30 cellular contexts compared by ENCODE assay signal in genomic region chr12:108764540-108765288, GRCh38.
"Had no signal": no experiment of that assay in that cellular context is flagged by ENCODE, and none has a peak within 500 bp of the region (broad histone marks: within the 10 kb centered on the region; RNA-seq: fewer than 3 reads in every experiment).

No MANE protein-coding gene starts in this region.

- H3K4me3 Mint-ChIP-seq: activated CD4-positive, alpha-beta memory T cell treated with anti-CD3 and anti-CD28 coated beads, Interleukin-2, amount 10 ng/mL, durations not matched to agents 7 days and 5 days; activated CD4-positive, alpha-beta T cell treated with anti-CD3 and anti-CD28 coated beads, Interleukin-2, amount 10 ng/mL, durations not matched to agents 7 days and 5 days; activated naive CD4-positive, alpha-beta T cell treated with anti-CD3 and anti-CD28 coated beads, Interleukin-2, amount 10 ng/mL, durations not matched to agents 7 days and 5 days; activated naive CD8-positive, alpha-beta T cell treated with anti-CD3 and anti-CD28 coated beads, Interleukin-2, amount 10 ng/mL, durations not matched to agents 7 days and 5 days; activated T-cell treated with anti-CD3 and anti-CD28 coated beads, Interleukin-2, amount 50 U/mL, for 24 hours; activated T-cell treated with anti-CD3 and anti-CD28 coated beads, Interleukin-2, amount 50 U/mL, for 72 hours; brain; T-helper 17 cell; T-helper 2 cell treated with Interferon-gamma antibody and Interleukin-4, amounts not matched to agents 5 μg/mL and 100 μg/mL, for 36 hours had no signal

- ATAC-seq: activated naive CD4-positive, alpha-beta T cell treated with anti-CD3 and anti-CD28 coated beads, Interleukin-2, amount 50 U/mL, for 72 hours; activated T-cell treated with anti-CD3 and anti-CD28 coated beads, Interleukin-2, amount 50 U/mL, for 72 hours; esophagus mucosa; T-helper 17 cell had no signal

- H3K4me1 ChIP-seq: colonic mucosa had no signal

- H3K27me3 ChIP-seq: ascending aorta, breast epithelium, cardiac muscle cell, colonic mucosa had no signal

- H3K4me3 ChIP-seq: ascending aorta, breast epithelium, cardiac muscle cell, colonic mucosa had no signal

- H3K36me3 ChIP-seq: ascending aorta, breast epithelium, cardiac muscle cell, colonic mucosa, WERI-Rb-1 had no signal

- DNase-seq: activated CD4-positive, alpha-beta memory T cell treated with anti-CD3 and anti-CD28 coated beads, Interleukin-2, amount 10 ng/mL, durations not matched to agents 7 days and 5 days; activated CD4-positive, alpha-beta T cell treated with anti-CD3 and anti-CD28 coated beads for 1 hour; activated CD4-positive, alpha-beta T cell treated with anti-CD3 and anti-CD28 coated beads for 4 hours; activated CD4-positive, alpha-beta T cell treated with anti-CD3 and anti-CD28 coated beads, Interleukin-2, amount 10 ng/mL, durations not matched to agents 7 days and 5 days; activated CD4-positive, alpha-beta T cell treated with anti-CD3 and anti-CD28 coated beads, Interleukin-2, amount 50 U/mL, for 4 hours; activated CD8-positive, alpha-beta memory T cell treated with anti-CD3 and anti-CD28 coated beads, Interleukin-2, amount 50 U/mL, for 48 hours; activated gamma-delta T cell; activated naive CD4-positive, alpha-beta T cell; activated naive CD4-positive, alpha-beta T cell treated with anti-CD3 and anti-CD28 coated beads, Interleukin-2, amount 10 ng/mL, durations not matched to agents 7 days and 5 days; activated naive CD8-positive, alpha-beta T cell treated with anti-CD3 and anti-CD28 coated beads, Interleukin-2, amount 10 ng/mL, durations not matched to agents 7 days and 5 days; activated T-cell treated with anti-CD3 and anti-CD28 coated beads for 4 hours; activated T-cell treated with anti-CD3 and anti-CD28 coated beads, Interleukin-2, amount 50 U/mL, for 24 hours; activated T-cell treated with anti-CD3 and anti-CD28 coated beads, Interleukin-2, amount 50 U/mL, for 72 hours; central memory CD4-positive, alpha-beta T cell; cerebellar nuclear complex; colonic mucosa; effector CD8-positive, alpha-beta T cell; foreskin fibroblast; head of caudate nucleus; T-helper 17 cell; T1000; WERI-Rb-1 had no signal

- H3K27ac ChIP-seq: ascending aorta, breast epithelium, cardiac muscle cell, colonic mucosa, WERI-Rb-1 had no signal

- H3K9me3 ChIP-seq: ascending aorta, breast epithelium, colonic mucosa had no signal

- FAIRE-seq: frontal cortex had no signal

- H3K36me3 Mint-ChIP-seq: activated naive CD4-positive, alpha-beta T cell treated with anti-CD3 and anti-CD28 coated beads, Interleukin-2, amount 10 ng/mL, durations not matched to agents 7 days and 5 days; activated naive CD4-positive, alpha-beta T cell treated with anti-CD3 and anti-CD28 coated beads, Interleukin-2, amount 50 U/mL, for 72 hours; activated naive CD8-positive, alpha-beta T cell treated with anti-CD3 and anti-CD28 coated beads, Interleukin-2, amount 10 ng/mL, durations not matched to agents 7 days and 5 days; brain had no signal

- H3K9me3 Mint-ChIP-seq: activated CD4-positive, alpha-beta memory T cell treated with anti-CD3 and anti-CD28 coated beads, Interleukin-2, amount 10 ng/mL, durations not matched to agents 7 days and 5 days; activated CD4-positive, alpha-beta T cell treated with anti-CD3 and anti-CD28 coated beads, Interleukin-2, amount 10 ng/mL, durations not matched to agents 7 days and 5 days; activated naive CD4-positive, alpha-beta T cell treated with anti-CD3 and anti-CD28 coated beads, Interleukin-2, amount 10 ng/mL, durations not matched to agents 7 days and 5 days; activated naive CD4-positive, alpha-beta T cell treated with anti-CD3 and anti-CD28 coated beads, Interleukin-2, amount 50 U/mL, for 72 hours; activated naive CD8-positive, alpha-beta T cell treated with anti-CD3 and anti-CD28 coated beads, Interleukin-2, amount 10 ng/mL, durations not matched to agents 7 days and 5 days; activated T-cell treated with anti-CD3 and anti-CD28 coated beads, Interleukin-2, amount 50 U/mL, for 24 hours; activated T-cell treated with anti-CD3 and anti-CD28 coated beads, Interleukin-2, amount 50 U/mL, for 72 hours; T-helper 2 cell treated with Interferon-gamma antibody and Interleukin-4, amounts not matched to agents 5 μg/mL and 100 μg/mL, for 36 hours had no signal

- H3K27ac Mint-ChIP-seq: activated CD4-positive, alpha-beta memory T cell treated with anti-CD3 and anti-CD28 coated beads, Interleukin-2, amount 10 ng/mL, durations not matched to agents 7 days and 5 days; activated CD4-positive, alpha-beta T cell treated with anti-CD3 and anti-CD28 coated beads, Interleukin-2, amount 10 ng/mL, durations not matched to agents 7 days and 5 days; activated naive CD4-positive, alpha-beta T cell treated with anti-CD3 and anti-CD28 coated beads, Interleukin-2, amount 10 ng/mL, durations not matched to agents 7 days and 5 days; activated naive CD8-positive, alpha-beta T cell treated with anti-CD3 and anti-CD28 coated beads, Interleukin-2, amount 10 ng/mL, durations not matched to agents 7 days and 5 days; activated T-cell treated with anti-CD3 and anti-CD28 coated beads, Interleukin-2, amount 50 U/mL, for 24 hours; activated T-cell treated with anti-CD3 and anti-CD28 coated beads, Interleukin-2, amount 50 U/mL, for 72 hours; T-helper 17 cell; T-helper 2 cell treated with Interferon-gamma antibody and Interleukin-4, amounts not matched to agents 5 μg/mL and 100 μg/mL, for 36 hours had no signal
